9 cellular contexts compared by ENCODE assay signal in genomic region chr16:84806256-84806889, GRCh38. TPM values are rescaled to one million over a fixed set of nuclear protein-coding genes. Genes with fewer than 3 reads are reported as not detected.
A peak's percentile ranks its signal among the peaks of the same experiment; 100 is the strongest.
DNase-seq lines count a peak whose midpoint lies in the region; ATAC-seq and TF ChIP-seq lines count a peak whose summit lies in the region.
"Had no signal": no experiment of that assay in that cellular context is flagged by ENCODE, and none has a peak within 500 bp of the region (broad histone marks: within the 10 kb centered on the region; RNA-seq: fewer than 3 reads in every experiment).

No MANE protein-coding gene starts in this region.

- H3K4me1 ChIP-seq in breast epithelium (peaks cover 0 to 11% of the 10 kb centered on the region in 2 donors), heart left ventricle (peaks cover 0 to 29% (median 0%) of the 10 kb centered on the region in 12 donors), urinary bladder (ENCODE audit: insufficient read depth) (no peaks in the 10 kb centered on the region)

- H3K27me3 Mint-ChIP-seq in MCF 10A (ENCODE audit: insufficient read depth, unreplicated experiment) = no peaks in the 10 kb centered on the region
- H3K27me3 Mint-ChIP-seq in T-helper 17 cell = no peaks in the 10 kb centered on the region
- H3K27me3 Mint-ChIP-seq in T-helper 2 cell treated with Interferon-gamma antibody and Interleukin-4, amounts not matched to agents 5 μg/mL and 100 μg/mL, for 36 hours (ENCODE audit: low read depth) = no peaks in the 10 kb centered on the region

- TF ChIP-seq POLR2A in breast epithelium (IDR thresholded peaks at IDR 0.05) = no peak
- no peak for TF ChIP-seq POLR2A in heart left ventricle (IDR thresholded peaks at IDR 0.05)

- H3K36me3 Mint-ChIP-seq in MCF 10A (ENCODE audit: insufficient read depth, unreplicated experiment) (peaks cover 7% of the 10 kb centered on the region), T-helper 17 cell (ENCODE audit: low read depth) (no peaks in the 10 kb centered on the region)
- H3K36me3 Mint-ChIP-seq in T-helper 2 cell treated with Interferon-gamma antibody and Interleukin-4, amounts not matched to agents 5 μg/mL and 100 μg/mL, for 36 hours (ENCODE audit: low read depth) = no peaks in the 10 kb centered on the region

- H3K27ac ChIP-seq in breast epithelium (peak overlapping the region in 1 of 2 donors; percentile 58), heart left ventricle (peak overlapping the region in 8 of 12 donors; percentile 1 to 79 (median 46)), urinary bladder (ENCODE audit: low read depth) (peak overlapping the region; percentile 28)

- CTCF ChIA-PET in MCF 10A (lab: Yijun Ruan, JAX) = interaction anchor here (0.7 to 1.0 kb wide), 2 partner anchors 81 to 164 kb away, joined by 3 read pairs; no protein-coding TSS in a partner anchor

- 40 to 51% (median 46%) methylated on average over 23 to 26 of the region's 26 CpGs for WGBS in heart left ventricle, 4 donors
- WGBS in urinary bladder = 51% methylated on average over 26 of the region's 26 CpGs

- H3K4me1 Mint-ChIP-seq in MCF 10A (ENCODE audit: insufficient read depth, unreplicated experiment) = no peaks in the 10 kb centered on the region
- peaks cover 16% of the 10 kb centered on the region for H3K4me1 Mint-ChIP-seq in T-helper 17 cell
- peaks cover 19% of the 10 kb centered on the region for H3K4me1 Mint-ChIP-seq in T-helper 2 cell treated with Interferon-gamma antibody and Interleukin-4, amounts not matched to agents 5 μg/mL and 100 μg/mL, for 36 hours (ENCODE audit: low read depth)
- H3K4me1 Mint-ChIP-seq: neural crest cell had no signal

- H3K36me3 ChIP-seq in breast epithelium = no peaks in the 10 kb centered on the region
- H3K36me3 ChIP-seq in heart left ventricle = no peaks in the 10 kb centered on the region
- no peaks in the 10 kb centered on the region for H3K36me3 ChIP-seq in urinary bladder (ENCODE audit: insufficient read depth)

- TF ChIP-seq CTCF in MCF 10A (IDR thresholded peaks at IDR 0.05; ENCODE audit: unreplicated experiment) (no peak), breast epithelium (IDR thresholded peaks at IDR 0.05) (no peak), heart left ventricle (IDR thresholded peaks at IDR 0.05) (no peak)

- H3K4me3 ChIP-seq in breast epithelium = peak overlapping the region in 1 of 3 donors; percentile 33
- H3K4me3 ChIP-seq in heart left ventricle = peak overlapping the region in 6 of 12 donors; percentile 7 to 39 (median 22)
- H3K4me3 ChIP-seq in urinary bladder (ENCODE audit: low read depth, low read length) = no peak overlapping the region

- no peak overlapping the region for H3K27ac Mint-ChIP-seq in MCF 10A (ENCODE audit: low read depth, unreplicated experiment)
- no peak overlapping the region for H3K27ac Mint-ChIP-seq in T-helper 17 cell
- H3K27ac Mint-ChIP-seq in T-helper 2 cell treated with Interferon-gamma antibody and Interleukin-4, amounts not matched to agents 5 μg/mL and 100 μg/mL, for 36 hours = no peak overlapping the region

- H3K4me3 Mint-ChIP-seq in MCF 10A (ENCODE audit: unreplicated experiment) (peak overlapping the region; percentile 44), T-helper 17 cell (no peak overlapping the region)
- no peak overlapping the region for H3K4me3 Mint-ChIP-seq in T-helper 2 cell treated with Interferon-gamma antibody and Interleukin-4, amounts not matched to agents 5 μg/mL and 100 μg/mL, for 36 hours
- H3K4me3 Mint-ChIP-seq: neural crest cell had no signal

- ATAC-seq in T-helper 17 cell (peak; percentile 47), heart left ventricle (peak; percentile 45 to 90 (median 78)), GM21576 (IDR thresholded peaks at IDR 0.05; ENCODE audit: unreplicated experiment) (no peak), GM18868 (IDR thresholded peaks at IDR 0.05; ENCODE audit: unreplicated experiment) (no peak)

- H3K9me3 ChIP-seq in breast epithelium (no peaks in the 10 kb centered on the region), T-helper 17 cell (ENCODE audit: control insufficient read depth, low read length, poor library complexity, severe bottlenecking) (no peaks in the 10 kb centered on the region), heart left ventricle (no peaks in the 10 kb centered on the region)

- intact Hi-C loops in MCF 10A (cut with micrococcal nuclease) (no loop called here), breast epithelium (cut with DNase I; ENCODE audit: low total_unique reads) (no loop called here), heart left ventricle (cut with DNase I) (no loop called here)

- BruUV-seq in MCF 10A (replicated peaks; lab: Mats Ljungman, UMichigan) = no TSS peak

- H3K27me3 ChIP-seq in breast epithelium = no peaks in the 10 kb centered on the region
- no peaks in the 10 kb centered on the region for H3K27me3 ChIP-seq in heart left ventricle

- H3K9me3 Mint-ChIP-seq in MCF 10A (ENCODE audit: unreplicated experiment) = no peaks in the 10 kb centered on the region
- no peaks in the 10 kb centered on the region for H3K9me3 Mint-ChIP-seq in T-helper 2 cell treated with Interferon-gamma antibody and Interleukin-4, amounts not matched to agents 5 μg/mL and 100 μg/mL, for 36 hours
- H3K9me3 Mint-ChIP-seq: neural crest cell had no signal

- DNase-seq in MCF 10A (ENCODE audit: unreplicated experiment) (peak; percentile 91), breast epithelium (ENCODE audit: low spot score in 2 of 2) (no peak), T-helper 17 cell (no peak), heart left ventricle (peak in 4 of 5 donors; percentile 56 to 81 (median 76))
- DNase-seq in T-helper 2 cell treated with Interferon-gamma antibody and Interleukin-4, amounts not matched to agents 5 μg/mL and 100 μg/mL, for 36 hours (ENCODE audit: low spot score) = no peak

- POLR2A ChIA-PET in MCF 10A (lab: Yijun Ruan, JAX) = no interaction called here

RNA-seq across cellular contexts. Expression of gene CRISPLD2, which starts 13.4 kb away (rescaled TPM):
- total RNA-seq in MCF 10A (2022) (0.28 TPM in 1 of 2 replicates, not detected in the other), breast epithelium (100 to 1,000 TPM in 2 of 3 donors, 10 to 100 TPM in 1; 94.7 to 386 (median 216) TPM), T-helper 17 cell (1 to 10 TPM; 1.9 to 4.2 TPM), heart left ventricle (100 to 1,000 TPM in 1 of 9 donors, 10 to 100 TPM in 7, 1 to 10 TPM in 1; 8.0 to 153 (median 12.9) TPM), urinary bladder (69.1 TPM)
- polyA plus RNA-seq in heart left ventricle (10 to 100 TPM in 1 of 2 donors, 1 to 10 TPM in 1; 8.0 to 16.2 TPM), urinary bladder (228 TPM)

Comparison
In these comparisons a context has a peak if more than half of its experiments do, and no peak if none do; other contexts are left out.
1. DNase-seq: peak in MCF 10A (single experiment) and heart left ventricle (4 of 5); none in breast epithelium (0 of 2), T-helper 17 cell (0 of 3) and T-helper 2 cell treated with Interferon-gamma antibody and Interleukin-4, amounts not matched to agents 5 μg/mL and 100 μg/mL, for 36 hours (single experiment).
2. ATAC-seq: peak in T-helper 17 cell (single experiment) and heart left ventricle (4 of 4); none in GM21576 (single experiment) and GM18868 (single experiment).